In genomic region chr19:23980805-23981204, GRCh38 we compare ENCODE assay signal across 40 cellular contexts.
"Had no signal": no experiment of that assay in that cellular context is flagged by ENCODE, and none has a peak within 500 bp of the region (broad histone marks: within the 10 kb centered on the region; RNA-seq: fewer than 3 reads in every experiment).

No MANE protein-coding gene starts in this region.

- H3K4me1 Mint-ChIP-seq: activated naive CD4-positive, alpha-beta T cell treated with anti-CD3 and anti-CD28 coated beads, Interleukin-2, amount 10 ng/mL, durations not matched to agents 7 days and 5 days; activated naive CD4-positive, alpha-beta T cell treated with anti-CD3 and anti-CD28 coated beads, Interleukin-2, amount 50 U/mL, for 24 hours; activated naive CD8-positive, alpha-beta T cell treated with anti-CD3 and anti-CD28 coated beads for 36 hours; activated naive CD8-positive, alpha-beta T cell treated with anti-CD3 and anti-CD28 coated beads, Interleukin-2, amount 10 ng/mL, durations not matched to agents 7 days and 5 days; activated naive CD8-positive, alpha-beta T cell treated with anti-CD3 and anti-CD28 coated beads, Interleukin-2, amount 50 U/mL, for 24 hours; activated T-helper 17 cell treated with anti-CD3 and anti-CD28 coated beads, Interleukin-2, amount 50 U/mL, for 72 hours; brain; central memory CD8-positive, alpha-beta T cell had no signal

- H3K4me3 Mint-ChIP-seq: activated naive CD4-positive, alpha-beta T cell treated with anti-CD3 and anti-CD28 coated beads for 36 hours; activated naive CD4-positive, alpha-beta T cell treated with anti-CD3 and anti-CD28 coated beads, Interleukin-2, amount 10 ng/mL, durations not matched to agents 7 days and 5 days; activated naive CD4-positive, alpha-beta T cell treated with anti-CD3 and anti-CD28 coated beads, Interleukin-2, amount 50 U/mL, for 24 hours; activated naive CD8-positive, alpha-beta T cell; activated naive CD8-positive, alpha-beta T cell treated with anti-CD3 and anti-CD28 coated beads for 36 hours; activated naive CD8-positive, alpha-beta T cell treated with anti-CD3 and anti-CD28 coated beads, Interleukin-2, amount 10 ng/mL, durations not matched to agents 7 days and 5 days; activated naive CD8-positive, alpha-beta T cell treated with anti-CD3 and anti-CD28 coated beads, Interleukin-2, amount 50 U/mL, for 24 hours; activated T-cell treated with anti-CD3 and anti-CD28 coated beads, Interleukin-2, amount 50 U/mL, for 24 hours; activated T-cell treated with anti-CD3 and anti-CD28 coated beads, Interleukin-2, amount 50 U/mL, for 4 hours; activated T-cell treated with anti-CD3 and anti-CD28 coated beads, Interleukin-2, amount 50 U/mL, for 72 hours; activated T-helper 1 cell treated with anti-CD3 and anti-CD28 coated beads, Interleukin-12 subunit alpha, Interleukin-12 subunit beta, Interleukin-2, Interleukin-4 antibody, amounts not matched to agents 30 ng/mL and 10 ng/mL and 1 ng/mL, durations not matched to agents 14 hours and 24 hours and 36 hours; activated T-helper 17 cell treated with anti-CD3 and anti-CD28 coated beads, Interleukin-2, amount 50 U/mL, for 72 hours; brain; central memory CD8-positive, alpha-beta T cell had no signal

- H3K4me3 ChIP-seq: adrenal gland, ascending aorta, body of pancreas, breast epithelium, cardiac muscle cell had no signal

- H3K27me3 Mint-ChIP-seq: activated naive CD4-positive, alpha-beta T cell treated with anti-CD3 and anti-CD28 coated beads, Interleukin-2, amount 10 ng/mL, durations not matched to agents 7 days and 5 days; activated naive CD4-positive, alpha-beta T cell treated with anti-CD3 and anti-CD28 coated beads, Interleukin-2, amount 50 U/mL, for 24 hours; activated naive CD8-positive, alpha-beta T cell; activated naive CD8-positive, alpha-beta T cell treated with anti-CD3 and anti-CD28 coated beads for 36 hours; activated naive CD8-positive, alpha-beta T cell treated with anti-CD3 and anti-CD28 coated beads, Interleukin-2, amount 10 ng/mL, durations not matched to agents 7 days and 5 days; activated naive CD8-positive, alpha-beta T cell treated with anti-CD3 and anti-CD28 coated beads, Interleukin-2, amount 50 U/mL, for 24 hours; activated T-cell treated with anti-CD3 and anti-CD28 coated beads, Interleukin-2, amount 50 U/mL, for 24 hours; activated T-helper 17 cell treated with anti-CD3 and anti-CD28 coated beads, Interleukin-2, amount 50 U/mL, for 72 hours; brain; central memory CD8-positive, alpha-beta T cell had no signal

- H3K27me3 ChIP-seq: adrenal gland, ascending aorta, body of pancreas, brain microvascular endothelial cell, breast epithelium, cardiac muscle cell had no signal

- H3K27ac ChIP-seq: adrenal gland, ascending aorta, body of pancreas, brain microvascular endothelial cell, breast epithelium, cardiac muscle cell had no signal

- H3K36me3 ChIP-seq: adrenal gland, ascending aorta, brain microvascular endothelial cell, breast epithelium, cardiac muscle cell had no signal

- H3K9me3 Mint-ChIP-seq: activated naive CD4-positive, alpha-beta T cell treated with anti-CD3 and anti-CD28 coated beads for 36 hours; activated naive CD4-positive, alpha-beta T cell treated with anti-CD3 and anti-CD28 coated beads, Interleukin-2, amount 50 U/mL, for 24 hours; activated naive CD8-positive, alpha-beta T cell treated with anti-CD3 and anti-CD28 coated beads for 36 hours; activated naive CD8-positive, alpha-beta T cell treated with anti-CD3 and anti-CD28 coated beads, Interleukin-2, amount 50 U/mL, for 24 hours; activated T-cell treated with anti-CD3 and anti-CD28 coated beads, Interleukin-2, amount 50 U/mL, for 24 hours; activated T-cell treated with anti-CD3 and anti-CD28 coated beads, Interleukin-2, amount 50 U/mL, for 4 hours; central memory CD8-positive, alpha-beta T cell had no signal

- ATAC-seq: activated naive CD4-positive, alpha-beta T cell treated with anti-CD3 and anti-CD28 coated beads, Interleukin-2, amount 50 U/mL, for 72 hours; activated naive CD8-positive, alpha-beta T cell treated with anti-CD3 and anti-CD28 coated beads, Interleukin-2, amount 50 U/mL, for 24 hours; activated T-cell treated with anti-CD3 and anti-CD28 coated beads, Interleukin-2, amount 50 U/mL, for 4 hours; activated T-cell treated with anti-CD3 and anti-CD28 coated beads, Interleukin-2, amount 50 U/mL, for 72 hours; activated T-helper 17 cell treated with anti-CD3 and anti-CD28 coated beads, Interleukin-2, amount 50 U/mL, for 72 hours; body of pancreas had no signal

- DNase-seq: activated effector memory CD4-positive, alpha-beta T cell treated with anti-CD3 and anti-CD28 coated beads, Interleukin-2, amount 50 U/mL, for 16 hours; activated effector memory CD4-positive, alpha-beta T cell treated with Interleukin-2 at 50 U/mL for 16 hours; activated gamma-delta T cell; activated gamma-delta T cell treated with Interleukin-2 at 50 U/mL for 16 hours; activated naive CD4-positive, alpha-beta T cell; activated naive CD4-positive, alpha-beta T cell treated with anti-CD3 and anti-CD28 coated beads for 36 hours; activated naive CD4-positive, alpha-beta T cell treated with anti-CD3 and anti-CD28 coated beads, Interleukin-2, amount 10 ng/mL, durations not matched to agents 7 days and 5 days; activated naive CD4-positive, alpha-beta T cell treated with anti-CD3 and anti-CD28 coated beads, Interleukin-2, amount 50 U/mL, for 16 hours; activated naive CD4-positive, alpha-beta T cell treated with Interleukin-2 at 50 U/mL for 16 hours; activated naive CD8-positive, alpha-beta T cell treated with anti-CD3 and anti-CD28 coated beads for 36 hours; activated naive CD8-positive, alpha-beta T cell treated with anti-CD3 and anti-CD28 coated beads, Interleukin-2, amount 10 ng/mL, durations not matched to agents 7 days and 5 days; activated naive CD8-positive, alpha-beta T cell treated with anti-CD3 and anti-CD28 coated beads, Interleukin-2, amount 50 U/mL, for 24 hours; activated T-cell treated with anti-CD3 and anti-CD28 coated beads, Interleukin-2, amount 50 U/mL, for 1 hour; activated T-cell treated with anti-CD3 and anti-CD28 coated beads, Interleukin-2, amount 50 U/mL, for 24 hours; activated T-cell treated with anti-CD3 and anti-CD28 coated beads, Interleukin-2, amount 50 U/mL, for 4 hours; activated T-cell treated with anti-CD3 and anti-CD28 coated beads, Interleukin-2, amount 50 U/mL, for 48 hours; activated T-cell treated with anti-CD3 and anti-CD28 coated beads, Interleukin-2, amount 50 U/mL, for 72 hours; adrenal gland; amniotic stem cell; amygdala; anterior cingulate cortex; aorta; body of pancreas; brain microvascular endothelial cell; caudate nucleus; central memory CD4-positive, alpha-beta T cell; cerebellar nuclear complex had no signal

- H3K4me1 ChIP-seq: adrenal gland, ascending aorta, body of pancreas, breast epithelium had no signal

- H3K9me3 ChIP-seq: adrenal gland, ascending aorta, body of pancreas, breast epithelium had no signal

- H3K36me3 Mint-ChIP-seq: activated naive CD4-positive, alpha-beta T cell treated with anti-CD3 and anti-CD28 coated beads, Interleukin-2, amount 10 ng/mL, durations not matched to agents 7 days and 5 days; activated naive CD4-positive, alpha-beta T cell treated with anti-CD3 and anti-CD28 coated beads, Interleukin-2, amount 50 U/mL, for 24 hours; activated naive CD4-positive, alpha-beta T cell treated with anti-CD3 and anti-CD28 coated beads, Interleukin-2, amount 50 U/mL, for 72 hours; activated naive CD8-positive, alpha-beta T cell; activated naive CD8-positive, alpha-beta T cell treated with anti-CD3 and anti-CD28 coated beads for 36 hours; activated naive CD8-positive, alpha-beta T cell treated with anti-CD3 and anti-CD28 coated beads, Interleukin-2, amount 10 ng/mL, durations not matched to agents 7 days and 5 days; brain had no signal

- H3K27ac Mint-ChIP-seq: activated naive CD4-positive, alpha-beta T cell treated with anti-CD3 and anti-CD28 coated beads for 36 hours; activated naive CD4-positive, alpha-beta T cell treated with anti-CD3 and anti-CD28 coated beads, Interleukin-2, amount 10 ng/mL, durations not matched to agents 7 days and 5 days; activated naive CD4-positive, alpha-beta T cell treated with anti-CD3 and anti-CD28 coated beads, Interleukin-2, amount 50 U/mL, for 24 hours; activated naive CD4-positive, alpha-beta T cell treated with anti-CD3 and anti-CD28 coated beads, Interleukin-2, amount 50 U/mL, for 72 hours; activated naive CD8-positive, alpha-beta T cell; activated naive CD8-positive, alpha-beta T cell treated with anti-CD3 and anti-CD28 coated beads for 36 hours; activated naive CD8-positive, alpha-beta T cell treated with anti-CD3 and anti-CD28 coated beads, Interleukin-2, amount 10 ng/mL, durations not matched to agents 7 days and 5 days; activated naive CD8-positive, alpha-beta T cell treated with anti-CD3 and anti-CD28 coated beads, Interleukin-2, amount 50 U/mL, for 24 hours; activated T-cell treated with anti-CD3 and anti-CD28 coated beads, Interleukin-2, amount 50 U/mL, for 24 hours; activated T-cell treated with anti-CD3 and anti-CD28 coated beads, Interleukin-2, amount 50 U/mL, for 72 hours; activated T-helper 1 cell treated with anti-CD3 and anti-CD28 coated beads, Interleukin-12 subunit alpha, Interleukin-12 subunit beta, Interleukin-2, Interleukin-4 antibody, amounts not matched to agents 30 ng/mL and 10 ng/mL and 1 ng/mL, durations not matched to agents 14 hours and 24 hours and 36 hours; activated T-helper 17 cell treated with anti-CD3 and anti-CD28 coated beads, Interleukin-2, amount 50 U/mL, for 72 hours; activated T-helper 2 cell treated with anti-CD3 and anti-CD28 coated beads, Interferon-gamma antibody, Interleukin-2, Interleukin-4, amounts not matched to agents 10 μg/mL and 5 μg/mL and 100 μg/mL, durations not matched to agents 14 hours and 24 hours and 36 hours; brain had no signal

- FAIRE-seq: astrocyte, bronchial epithelial cell had no signal
